In genomic region chr22:19172213-19173046, GRCh38 we compare ENCODE assay signal across 9 cellular contexts. TPM values are rescaled to one million over a fixed set of nuclear protein-coding genes. Genes with fewer than 3 reads are reported as not detected.
A peak's percentile ranks its signal among the peaks of the same experiment; 100 is the strongest.
DNase-seq lines count a peak whose midpoint lies in the region; ATAC-seq, FAIRE-seq and TF ChIP-seq lines count a peak whose summit lies in the region.
"Had no signal": no experiment of that assay in that cellular context is flagged by ENCODE, and none has a peak within 500 bp of the region (broad histone marks: within the 10 kb centered on the region; RNA-seq: fewer than 3 reads in every experiment).

No MANE protein-coding gene starts in this region.

- H3K4me3 ChIP-seq in SK-N-SH (ENCODE audit: low read depth in 2 of 2, low read length in 1 of 2) (peak overlapping the region; percentile 97 to 99), keratinocyte (ENCODE audit: control insufficient read depth in 2 of 3, extremely low read depth in 1 of 3, insufficient read depth in 2 of 3, low read depth in 1 of 3, low read length in 3 of 3) (peak overlapping the region; percentile 90 to 99 (median 97)), subcutaneous abdominal adipose tissue (ENCODE audit: low read depth in 1 of 5, low read length in 5 of 5) (peak overlapping the region; percentile 81 to 90 (median 86))

- no peak for ATAC-seq in SK-N-SH treated with all-trans-retinoic acid at 6 μM for 48 hours

- dilution Hi-C loops in keratinocyte (cut with MboI; ENCODE audit: extremely low pct_ligation_motif_present, low sequenced_read_pairs): no loop called here

- POLR2A ChIA-PET in SK-N-SH (lab: Yijun Ruan, JAX): interaction anchor here (1.6 kb wide), 1 partner anchor 28 kb away, joined by 7 read pairs; the partner anchor contains the start of gene ESS2

- H3K9me3 Mint-ChIP-seq in activated naive CD8-positive, alpha-beta T cell treated with anti-CD3 and anti-CD28 coated beads for 36 hours: no peaks in the 10 kb centered on the region

- no peaks in the 10 kb centered on the region for H3F3A ChIP-seq in SK-N-SH (replicated peaks; ENCODE audit: insufficient read depth)

- H3K4me1 ChIP-seq in SK-N-SH (ENCODE audit: control insufficient read depth in 1 of 2, insufficient read depth in 2 of 2, low read depth in 1 of 2, low read length in 1 of 2) (peaks cover 30 to 61% of the 10 kb centered on the region in 2 experiments), keratinocyte (ENCODE audit: control insufficient read depth, extremely low read depth, insufficient read depth, low read length) (peaks cover 52% of the 10 kb centered on the region), subcutaneous abdominal adipose tissue (ENCODE audit: control insufficient read depth in 5 of 5, insufficient read depth in 5 of 5, low read length in 5 of 5) (peaks cover 24 to 81% (median 79%) of the 10 kb centered on the region in 5 donors)

- no peak overlapping the region; the same call in 1 of the 2 replicates for H2AFZ ChIP-seq in SK-N-SH (ENCODE audit: low read depth)
- no peak overlapping the region for H2AFZ ChIP-seq in keratinocyte (ENCODE audit: control insufficient read depth, low read length)

- H3K79me2 ChIP-seq in SK-N-SH (ENCODE audit: insufficient read depth) (peaks cover 55% of the 10 kb centered on the region), keratinocyte (ENCODE audit: control insufficient read depth, insufficient read depth, low read length) (peaks cover 37% of the 10 kb centered on the region)

- H3K9me3 ChIP-seq in SK-N-SH (no peaks in the 10 kb centered on the region), keratinocyte (ENCODE audit: control insufficient read depth, low read depth, low read length) (no peaks in the 10 kb centered on the region), subcutaneous abdominal adipose tissue (ENCODE audit: control insufficient read depth in 5 of 5, low read length in 5 of 5) (no peaks in the 10 kb centered on the region)

- no peaks in the 10 kb centered on the region for H3K9me2 ChIP-seq in SK-N-SH

- CTCF ChIA-PET in SK-N-SH (lab: Yijun Ruan, JAX): interaction anchor here (0.6 kb wide), 1 partner anchor 218 kb away, joined by 4 read pairs; no protein-coding TSS in a partner anchor

- H3K4me1 Mint-ChIP-seq in activated naive CD8-positive, alpha-beta T cell treated with anti-CD3 and anti-CD28 coated beads for 36 hours: peaks cover 26% of the 10 kb centered on the region

- no peak for TF ChIP-seq EP300 in SK-N-SH (IDR thresholded peaks at IDR 0.05; ENCODE audit: borderline replicate concordance in 1 of 2, low read depth in 1 of 2, low read length in 1 of 2)

- H3K9me1 ChIP-seq in keratinocyte (ENCODE audit: control insufficient read depth, extremely low read depth, insufficient read depth, low read length): peaks cover 8% of the 10 kb centered on the region

- H3K27ac ChIP-seq in SK-N-SH (ENCODE audit: low read depth in 2 of 2, low read length in 1 of 2) (peak overlapping the region; percentile 56 to 72; a peak in 2 of 4 replicates), keratinocyte (ENCODE audit: control insufficient read depth, insufficient read depth, low read length) (peak overlapping the region; percentile 90), subcutaneous abdominal adipose tissue (ENCODE audit: low read depth, low read length) (peak overlapping the region; percentile 85)

- peaks cover 17% of the 10 kb centered on the region for H3K36me3 Mint-ChIP-seq in activated naive CD8-positive, alpha-beta T cell treated with anti-CD3 and anti-CD28 coated beads for 36 hours

- H3K4me3 Mint-ChIP-seq in activated naive CD8-positive, alpha-beta T cell treated with anti-CD3 and anti-CD28 coated beads for 36 hours: peak overlapping the region; percentile 93

- H3K36me3 ChIP-seq in SK-N-SH (replicated peaks in 1 of 2; ENCODE audit: control insufficient read depth in 1 of 2, insufficient read depth in 2 of 2, low read length in 1 of 2) (peaks cover 0 to 9% of the 10 kb centered on the region in 2 experiments), keratinocyte (ENCODE audit: control insufficient read depth in 2 of 2, extremely low read depth in 1 of 2, insufficient read depth in 2 of 2, low read length in 2 of 2) (peaks cover 5 to 18% of the 10 kb centered on the region in 2 experiments), subcutaneous abdominal adipose tissue (ENCODE audit: control insufficient read depth in 5 of 5, insufficient read depth in 5 of 5, low read length in 5 of 5) (peaks cover 0 to 14% (median 6%) of the 10 kb centered on the region in 5 donors)

- H4K20me1 ChIP-seq in SK-N-SH (ENCODE audit: insufficient read depth) (peaks cover 13% of the 10 kb centered on the region; the same call in 1 of the 2 replicates), keratinocyte (ENCODE audit: control insufficient read depth, extremely low read depth, insufficient read depth, low read length) (peaks cover 6% of the 10 kb centered on the region)

- 19% methylated on average over 11 of the region's 13 CpGs for WGBS in SK-N-SH (ENCODE audit: low lambda C conversion rate)

- TF ChIP-seq CTCF in SK-N-SH (IDR thresholded peaks at IDR 0.05) (no peak), keratinocyte (optimal IDR thresholded peaks at IDR 0.05 in 1 of 3, IDR thresholded peaks at IDR 0.05 in 1 of 3, conservative IDR thresholded peaks at IDR 0.05 in 1 of 3; ENCODE audit: extremely low read depth in 1 of 3, insufficient read depth in 2 of 3, low read length in 3 of 3) (no peak)

- peak overlapping the region; percentile 91 for H3K27ac Mint-ChIP-seq in activated naive CD8-positive, alpha-beta T cell treated with anti-CD3 and anti-CD28 coated beads for 36 hours

- peak overlapping the region; percentile 95 for H3K4me2 ChIP-seq in SK-N-SH
- H3K4me2 ChIP-seq in keratinocyte (ENCODE audit: control insufficient read depth, extremely low read depth, insufficient read depth, low read depth, low read length): peak overlapping the region; percentile 100

- H3K27me3 ChIP-seq in SK-N-SH (ENCODE audit: insufficient read depth) (peaks cover 22% of the 10 kb centered on the region), keratinocyte (ENCODE audit: control insufficient read depth, extremely low read depth, insufficient read depth, low read length) (peaks cover 28% of the 10 kb centered on the region), subcutaneous abdominal adipose tissue (ENCODE audit: control insufficient read depth in 5 of 5, insufficient read depth in 4 of 5, low read length in 5 of 5) (peaks cover 22 to 28% (median 26%) of the 10 kb centered on the region in 5 donors)

- DNase-seq in SK-N-SH (no peak), keratinocyte (ENCODE audit: low read depth, low spot score) (no peak), NCI-H1105 (lab: John Stamatoyannopoulos, UW) (no peak), globus pallidus (ENCODE audit: low spot score) (no peak)
- DNase-seq in activated naive CD8-positive, alpha-beta T cell treated with anti-CD3 and anti-CD28 coated beads for 36 hours: no peak
- no peak for DNase-seq in activated CD4-positive, CD25-positive, alpha-beta regulatory T cell (lab: John Stamatoyannopoulos, UW)

- no peak for FAIRE-seq in keratinocyte (lab: Jason Lieb, UNC)

- H3K27me3 Mint-ChIP-seq in activated naive CD8-positive, alpha-beta T cell treated with anti-CD3 and anti-CD28 coated beads for 36 hours: peaks cover 31% of the 10 kb centered on the region

- TF ChIP-seq RAD21 in SK-N-SH (IDR thresholded peaks at IDR 0.05; ENCODE audit: low read length): no peak

- H3K9ac ChIP-seq in SK-N-SH (peak overlapping the region; percentile 100), keratinocyte (ENCODE audit: control insufficient read depth, extremely low read depth, insufficient read depth, low read length) (peak overlapping the region; percentile 98), subcutaneous abdominal adipose tissue (ENCODE audit: low read length in 5 of 5) (peak overlapping the region; percentile 57 to 98 (median 95))

RNA-seq across cellular contexts. Expression of gene SLC25A1, which starts 6.1 kb away (rescaled TPM):
- 34.2 and 44.7 TPM in 2 replicates for polyA plus RNA-seq in SK-N-SH (2012; rRNA removed)
- polyA plus RNA-seq in SK-N-SH (2012; cell fraction: cytosol; rRNA removed): 26.4 and 39.5 TPM in 2 replicates
- 55.0 and 79.5 TPM in 2 replicates for polyA plus RNA-seq in SK-N-SH (2012; cell fraction: nucleus; rRNA removed)
- 10 to 100 TPM; 47.9 to 53.8 TPM for total RNA-seq in activated naive CD8-positive, alpha-beta T cell treated with anti-CD3 and anti-CD28 coated beads for 36 hours
- polyA plus RNA-seq in keratinocyte: 27.7 to 61.6 TPM (median 37.2 TPM) in 3 replicates
- 11.9 TPM for polyA plus RNA-seq in keratinocyte (2011; ENCODE audit: low read depth)
- polyA plus RNA-seq in keratinocyte (2011; cell fraction: cytosol; rRNA removed): 36.3 and 86.3 TPM in 2 replicates
- 35.0 and 40.1 TPM in 2 replicates for polyA plus RNA-seq in keratinocyte (2011; cell fraction: nucleus; rRNA removed)
- 46.2 and 108 TPM in 2 replicates for polyA plus RNA-seq in keratinocyte (2012; ENCODE audit: low replicate concordance)
- 41.3 to 114 TPM (median 57.3 TPM) in 3 replicates for polyA minus RNA-seq in keratinocyte
- polyA minus RNA-seq in keratinocyte (2011; cell fraction: cytosol; rRNA and poly(A)+ RNA removed): 133 TPM
- 14.7 and 18.0 TPM in 2 replicates for polyA minus RNA-seq in keratinocyte (2011; cell fraction: nucleus; rRNA and poly(A)+ RNA removed)

RNA-seq across cellular contexts. Expression of gene GSC2, which starts 22.3 kb away (rescaled TPM):
- not detected in 2 replicates for polyA plus RNA-seq in SK-N-SH (2012; rRNA removed)
- polyA plus RNA-seq in SK-N-SH (2012; cell fraction: cytosol; rRNA removed): not detected in 2 replicates
- polyA plus RNA-seq in SK-N-SH (2012; cell fraction: nucleus; rRNA removed): not detected in 2 replicates
- not detected for total RNA-seq in activated naive CD8-positive, alpha-beta T cell treated with anti-CD3 and anti-CD28 coated beads for 36 hours
- not detected in 3 replicates for polyA plus RNA-seq in keratinocyte
- polyA plus RNA-seq in keratinocyte (2011; ENCODE audit: low read depth): not detected
- polyA plus RNA-seq in keratinocyte (2011; cell fraction: cytosol; rRNA removed): not detected in 2 replicates
- polyA plus RNA-seq in keratinocyte (2011; cell fraction: nucleus; rRNA removed): not detected in 2 replicates
- not detected in 2 replicates for polyA plus RNA-seq in keratinocyte (2012; ENCODE audit: low replicate concordance)
- not detected in 3 replicates for polyA minus RNA-seq in keratinocyte
- not detected for polyA minus RNA-seq in keratinocyte (2011; cell fraction: cytosol; rRNA and poly(A)+ RNA removed)
- not detected in 2 replicates for polyA minus RNA-seq in keratinocyte (2011; cell fraction: nucleus; rRNA and poly(A)+ RNA removed)
- total RNA-seq: A172 had no signal

RNA-seq across cellular contexts. Expression of gene ESS2, which starts 28.0 kb away (rescaled TPM):
- polyA plus RNA-seq in SK-N-SH (2012; rRNA removed): 14.5 and 15.4 TPM in 2 replicates
- 6.6 and 10.1 TPM in 2 replicates for polyA plus RNA-seq in SK-N-SH (2012; cell fraction: cytosol; rRNA removed)
- 22.4 and 27.9 TPM in 2 replicates for polyA plus RNA-seq in SK-N-SH (2012; cell fraction: nucleus; rRNA removed)
- total RNA-seq in activated naive CD8-positive, alpha-beta T cell treated with anti-CD3 and anti-CD28 coated beads for 36 hours: 10 to 100 TPM; 16.8 to 18.0 TPM
- 10.0 to 16.5 TPM (median 10.7 TPM) in 3 replicates for polyA plus RNA-seq in keratinocyte
- 8.0 TPM for polyA plus RNA-seq in keratinocyte (2011; ENCODE audit: low read depth)
- 6.2 and 13.5 TPM in 2 replicates for polyA plus RNA-seq in keratinocyte (2011; cell fraction: cytosol; rRNA removed)
- polyA plus RNA-seq in keratinocyte (2011; cell fraction: nucleus; rRNA removed): 13.5 and 17.6 TPM in 2 replicates
- 13.4 and 13.5 TPM in 2 replicates for polyA plus RNA-seq in keratinocyte (2012; ENCODE audit: low replicate concordance)
- polyA minus RNA-seq in keratinocyte: 3.6 to 8.2 TPM (median 6.0 TPM) in 3 replicates
- polyA minus RNA-seq in keratinocyte (2011; cell fraction: cytosol; rRNA and poly(A)+ RNA removed): 9.8 TPM
- polyA minus RNA-seq in keratinocyte (2011; cell fraction: nucleus; rRNA and poly(A)+ RNA removed): 4.6 and 8.5 TPM in 2 replicates

RNA-seq across cellular contexts. Expression of gene TSSK2, which starts 41.3 kb away (rescaled TPM):
- not detected in 2 replicates for polyA plus RNA-seq in SK-N-SH (2012; rRNA removed)
- polyA plus RNA-seq in SK-N-SH (2012; cell fraction: cytosol; rRNA removed): not detected in 2 replicates
- polyA plus RNA-seq in SK-N-SH (2012; cell fraction: nucleus; rRNA removed): not detected in 2 replicates
- total RNA-seq in activated naive CD8-positive, alpha-beta T cell treated with anti-CD3 and anti-CD28 coated beads for 36 hours: not detected
- not detected in 3 replicates for polyA plus RNA-seq in keratinocyte
- polyA plus RNA-seq in keratinocyte (2011; ENCODE audit: low read depth): not detected
- not detected in 2 replicates for polyA plus RNA-seq in keratinocyte (2011; cell fraction: cytosol; rRNA removed)
- not detected in 2 replicates for polyA plus RNA-seq in keratinocyte (2011; cell fraction: nucleus; rRNA removed)
- polyA plus RNA-seq in keratinocyte (2012; ENCODE audit: low replicate concordance): not detected in 2 replicates
- polyA minus RNA-seq in keratinocyte: not detected in 3 replicates
- polyA minus RNA-seq in keratinocyte (2011; cell fraction: cytosol; rRNA and poly(A)+ RNA removed): not detected
- polyA minus RNA-seq in keratinocyte (2011; cell fraction: nucleus; rRNA and poly(A)+ RNA removed): not detected in 2 replicates
- total RNA-seq: A172 had no signal

RNA-seq across cellular contexts. Expression of gene DGCR2, which starts 50.2 kb away (rescaled TPM):
- polyA plus RNA-seq in SK-N-SH (2012; rRNA removed): 21.5 and 30.4 TPM in 2 replicates
- polyA plus RNA-seq in SK-N-SH (2012; cell fraction: cytosol; rRNA removed): 15.1 and 23.8 TPM in 2 replicates
- 30.5 and 30.9 TPM in 2 replicates for polyA plus RNA-seq in SK-N-SH (2012; cell fraction: nucleus; rRNA removed)
- total RNA-seq in activated naive CD8-positive, alpha-beta T cell treated with anti-CD3 and anti-CD28 coated beads for 36 hours: 10 to 100 TPM; 20.5 to 22.2 TPM
- 23.2 to 67.6 TPM (median 34.1 TPM) in 3 replicates for polyA plus RNA-seq in keratinocyte
- polyA plus RNA-seq in keratinocyte (2011; ENCODE audit: low read depth): 16.6 TPM
- polyA plus RNA-seq in keratinocyte (2011; cell fraction: cytosol; rRNA removed): 24.9 and 27.7 TPM in 2 replicates
- 124 and 131 TPM in 2 replicates for polyA plus RNA-seq in keratinocyte (2011; cell fraction: nucleus; rRNA removed)
- 49.5 and 56.8 TPM in 2 replicates for polyA plus RNA-seq in keratinocyte (2012; ENCODE audit: low replicate concordance)
- 60.2 to 164 TPM (median 66.0 TPM) in 3 replicates for polyA minus RNA-seq in keratinocyte
- polyA minus RNA-seq in keratinocyte (2011; cell fraction: cytosol; rRNA and poly(A)+ RNA removed): 57.0 TPM
- 105 and 156 TPM in 2 replicates for polyA minus RNA-seq in keratinocyte (2011; cell fraction: nucleus; rRNA and poly(A)+ RNA removed)
